8 cellular contexts compared by ENCODE assay signal in the genomic region with DNA sequence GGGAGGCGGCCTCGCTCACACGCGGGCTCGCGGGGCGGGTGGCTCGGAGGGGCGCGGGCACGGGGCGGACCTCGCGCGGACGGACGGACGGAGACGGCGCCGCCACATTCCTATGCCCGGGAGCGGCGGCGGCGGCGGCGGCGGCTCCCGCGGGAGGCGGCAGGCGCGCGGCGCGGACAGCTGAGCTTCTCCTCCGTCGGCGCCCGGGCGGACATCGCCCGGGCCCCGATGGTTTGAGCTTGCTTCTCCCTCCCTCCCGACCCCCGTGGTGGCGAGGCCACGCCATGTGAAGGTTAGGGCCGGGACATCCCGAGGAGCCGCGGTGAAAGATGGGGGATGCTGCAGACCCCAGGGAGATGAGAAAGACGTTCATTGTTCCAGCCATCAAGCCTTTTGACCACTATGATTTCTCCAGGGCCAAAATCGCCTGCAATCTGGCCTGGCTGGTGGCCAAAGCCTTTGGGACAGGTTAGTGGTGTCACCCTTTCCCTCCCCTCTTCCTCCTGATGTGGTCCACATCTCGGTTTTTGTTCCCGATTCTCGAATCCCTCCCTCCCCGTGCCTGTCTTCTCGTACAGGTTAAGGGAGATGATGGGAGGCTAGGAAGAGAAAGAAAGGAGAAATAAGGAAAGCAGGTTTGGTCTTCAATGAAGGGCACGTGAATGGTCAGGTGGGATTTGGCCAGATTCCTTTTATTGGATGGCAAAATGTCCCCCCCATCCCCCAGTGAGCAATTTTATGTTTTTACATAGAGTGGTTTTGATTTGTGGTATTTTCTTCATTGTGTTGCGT. TPM values are rescaled to one million over a fixed set of nuclear protein-coding genes. Genes with fewer than 3 reads are reported as not detected.
A peak's percentile ranks its signal among the peaks of the same experiment; 100 is the strongest.
DNase-seq lines count a peak whose midpoint lies in the region; ATAC-seq and FAIRE-seq lines count a peak whose summit lies in the region.

No MANE protein-coding gene starts in this region.

- FAIRE-seq in urothelium cell line (lab: Jason Lieb, UNC) = no peak

- CTCF ChIA-PET in activated CD4-positive, alpha-beta T cell treated with anti-CD3 and anti-CD28 coated beads, Interleukin-2, amount 10 ng/mL, durations not matched to agents 7 days and 5 days (lab: Charles Lee) = no interaction called here

- H3K27ac ChIP-seq in SJSA1 = peak overlapping the region; percentile 99

- peak overlapping the region; percentile 93 for H3K4me3 Mint-ChIP-seq in activated CD4-positive, alpha-beta T cell treated with anti-CD3 and anti-CD28 coated beads, Interleukin-2, amount 10 ng/mL, durations not matched to agents 7 days and 5 days

- no peak overlapping the region for H3K27ac Mint-ChIP-seq in activated CD4-positive, alpha-beta T cell treated with anti-CD3 and anti-CD28 coated beads, Interleukin-2, amount 10 ng/mL, durations not matched to agents 7 days and 5 days

- no peaks in the 10 kb centered on the region for H3K9me3 Mint-ChIP-seq in activated CD4-positive, alpha-beta T cell treated with anti-CD3 and anti-CD28 coated beads, Interleukin-2, amount 10 ng/mL, durations not matched to agents 7 days and 5 days

- H3K27me3 Mint-ChIP-seq in activated CD4-positive, alpha-beta T cell treated with anti-CD3 and anti-CD28 coated beads, Interleukin-2, amount 10 ng/mL, durations not matched to agents 7 days and 5 days = peaks cover 39% of the 10 kb centered on the region

- H3K4me3 ChIP-seq in SJSA1 (peak overlapping the region; percentile 97), endocrine pancreas (ENCODE audit: control insufficient read depth, insufficient read depth, low read length) (peak overlapping the region; percentile 93), mononuclear cell (ENCODE audit: low read length) (peak overlapping the region; percentile 63)

- DNase-seq in activated CD4-positive, alpha-beta T cell treated with anti-CD3 and anti-CD28 coated beads, Interleukin-2, amount 10 ng/mL, durations not matched to agents 7 days and 5 days = no peak
- no peak for DNase-seq in activated CD4-positive, alpha-beta T cell treated with anti-CD3 and anti-CD28 coated beads, Interleukin-2, amount 50 U/mL, for 4 hours
- DNase-seq in SJSA1 (ENCODE audit: low read depth in 1 of 2, low spot score in 2 of 2) (peak; percentile 45 to 47), urothelium cell line (ENCODE audit: low spot score) (peak; percentile 12)
- DNase-seq in activated CD4-positive, alpha-beta T cell treated with anti-CD3 and anti-CD28 coated beads for 4 hours = no peak

- H3K4me1 ChIP-seq in SJSA1 (replicated peaks) (peaks cover 16% of the 10 kb centered on the region), endocrine pancreas (ENCODE audit: control insufficient read depth, insufficient read depth, low read length) (peaks cover 20% of the 10 kb centered on the region), mononuclear cell (ENCODE audit: insufficient read depth, low read length) (peaks cover 15% of the 10 kb centered on the region)

- H3K9ac ChIP-seq in endocrine pancreas (ENCODE audit: control insufficient read depth, insufficient read depth, low read length) = peak overlapping the region; percentile 44

- H3K9me3 ChIP-seq in SJSA1 (replicated peaks) (no peaks in the 10 kb centered on the region), endocrine pancreas (ENCODE audit: control insufficient read depth, low read length) (no peaks in the 10 kb centered on the region), mononuclear cell (ENCODE audit: low read depth, low read length) (no peaks in the 10 kb centered on the region)

- peaks cover 30% of the 10 kb centered on the region for H3K4me1 Mint-ChIP-seq in activated CD4-positive, alpha-beta T cell treated with anti-CD3 and anti-CD28 coated beads, Interleukin-2, amount 10 ng/mL, durations not matched to agents 7 days and 5 days

- H3K36me3 ChIP-seq in SJSA1 = peaks cover 31% of the 10 kb centered on the region
- H3K36me3 ChIP-seq in endocrine pancreas (ENCODE audit: control insufficient read depth, insufficient read depth, low read length) = no peaks in the 10 kb centered on the region

- peak; percentile 57 for ATAC-seq in HG02798 (IDR thresholded peaks at IDR 0.05; ENCODE audit: poor library complexity, unreplicated experiment)

- H3K27me3 ChIP-seq in SJSA1 (replicated peaks) (no peaks in the 10 kb centered on the region), endocrine pancreas (ENCODE audit: control insufficient read depth, insufficient read depth, low read length) (no peaks in the 10 kb centered on the region), mononuclear cell (ENCODE audit: insufficient read depth, low read length) (peaks cover 50% of the 10 kb centered on the region)

- POLR2A ChIA-PET in activated CD4-positive, alpha-beta T cell treated with anti-CD3 and anti-CD28 coated beads, Interleukin-2, amount 10 ng/mL, durations not matched to agents 7 days and 5 days (lab: Charles Lee) = no interaction called here

- H3K36me3 Mint-ChIP-seq in activated CD4-positive, alpha-beta T cell treated with anti-CD3 and anti-CD28 coated beads, Interleukin-2, amount 10 ng/mL, durations not matched to agents 7 days and 5 days (ENCODE audit: low read depth) = no peaks in the 10 kb centered on the region

RNA-seq across cellular contexts. Expression of gene CAMSAP2, which starts 1.0 kb away (rescaled TPM):
- total RNA-seq in activated CD4-positive, alpha-beta T cell treated with anti-CD3 and anti-CD28 coated beads, Interleukin-2, amount 10 ng/mL, durations not matched to agents 7 days and 5 days = under 1 TPM; 0.81 to 0.82 TPM
- total RNA-seq in SJSA1 (2014; rRNA removed; shearing (Covaris generic)) = 19.8 and 35.1 TPM in 2 replicates
- total RNA-seq in mononuclear cell = 2.7 TPM

Comparison
In these comparisons a context has a peak if more than half of its experiments do, and no peak if none do; other contexts are left out.
1. DNase-seq: peak in SJSA1 (2 of 2) and urothelium cell line (single experiment); none in activated CD4-positive, alpha-beta T cell treated with anti-CD3 and anti-CD28 coated beads, Interleukin-2, amount 10 ng/mL, durations not matched to agents 7 days and 5 days (single experiment), activated CD4-positive, alpha-beta T cell treated with anti-CD3 and anti-CD28 coated beads, Interleukin-2, amount 50 U/mL, for 4 hours (0 of 2) and activated CD4-positive, alpha-beta T cell treated with anti-CD3 and anti-CD28 coated beads for 4 hours (0 of 2).
2. Peak in every context shown above with its lines, with median percentiles within 50 percentile points of each other: H3K4me3 ChIP-seq.